7 cellular contexts compared by ENCODE assay signal in the genomic region with DNA sequence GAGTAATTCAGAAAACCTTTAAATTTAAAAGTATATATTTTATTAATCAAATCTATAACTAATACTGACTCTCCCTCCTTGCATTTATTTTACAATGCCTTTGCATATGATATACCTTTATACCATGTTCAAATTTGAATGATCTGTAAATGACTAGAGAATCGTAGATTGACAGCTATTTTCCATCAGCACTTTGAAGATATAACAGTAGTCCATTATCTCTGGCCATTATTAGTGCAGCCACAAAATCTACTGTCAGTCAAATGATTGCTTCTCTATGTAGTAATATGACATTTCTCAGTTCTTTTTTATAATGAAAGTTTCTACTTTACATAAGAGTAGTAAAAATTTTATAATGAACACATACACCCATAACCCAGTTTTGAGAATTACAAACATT.
"Had no signal": no experiment of that assay in that cellular context is flagged by ENCODE, and none has a peak within 500 bp of the region (broad histone marks: within the 10 kb centered on the region; RNA-seq: fewer than 3 reads in every experiment).

No MANE protein-coding gene starts in this region.

- DNase-seq: GDM1, GF-D8 had no signal

- FAIRE-seq: GM12878, GM12891, GM12892, GM18507, GM19239 had no signal

- H3K4me3 ChIP-seq: GM12878 had no signal

- ATAC-seq: GM12878 had no signal
